ENCODE assay signal across 21 cellular contexts in the genomic region with DNA sequence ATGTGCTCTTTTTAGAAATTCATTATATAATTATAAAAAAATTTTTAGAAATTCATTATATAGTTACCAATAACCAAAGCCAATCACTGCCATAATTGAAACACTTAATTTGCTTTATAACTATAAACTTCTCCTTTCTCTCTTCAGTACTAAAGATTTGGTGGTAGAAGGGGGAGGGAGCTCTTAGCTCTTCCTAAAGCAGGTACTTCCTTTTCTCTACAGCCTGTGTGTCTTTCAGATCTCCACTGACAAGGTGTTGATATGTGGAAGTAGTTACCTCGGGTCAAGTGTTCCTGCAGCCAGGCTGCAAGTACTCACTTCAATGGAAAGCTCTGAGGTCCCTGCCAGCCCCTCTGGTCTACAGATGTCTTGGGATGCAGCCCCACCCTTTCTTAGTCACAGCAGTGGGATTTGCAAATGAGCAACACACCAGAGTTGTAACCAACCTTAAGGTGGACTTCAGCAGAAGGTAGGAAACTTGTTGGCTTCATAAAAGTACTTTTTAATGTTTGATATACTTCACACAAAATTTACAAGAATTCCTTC.
DNase-seq lines count a peak whose midpoint lies in the region; ATAC-seq and TF ChIP-seq lines count a peak whose summit lies in the region.
"Had no signal": no experiment of that assay in that cellular context is flagged by ENCODE, and none has a peak within 500 bp of the region (broad histone marks: within the 10 kb centered on the region; RNA-seq: fewer than 3 reads in every experiment).

No MANE protein-coding gene starts in this region.

- H3K4me2 ChIP-seq in fibroblast of lung (ENCODE audit: extremely low read depth, insufficient read depth, low read length) (peak overlapping the region; percentile 32), neural progenitor cell (no peak overlapping the region)

- H3K9me3 ChIP-seq in fibroblast of lung (ENCODE audit: control insufficient read depth, insufficient read depth, low read depth, low read length) (no peaks in the 10 kb centered on the region), vagina (no peaks in the 10 kb centered on the region), neural progenitor cell (ENCODE audit: low read depth) (no peaks in the 10 kb centered on the region)
- H3K9me3 ChIP-seq: stomach had no signal

- no peak overlapping the region for H3K27ac Mint-ChIP-seq in neural progenitor cell
- H3K27ac Mint-ChIP-seq: activated CD8-positive, alpha-beta T cell treated with anti-CD3 and anti-CD28 coated beads for 36 hours; activated naive CD8-positive, alpha-beta T cell treated with anti-CD3 and anti-CD28 coated beads for 36 hours; CD4-positive, alpha-beta T cell; dendritic cell treated with granulocyte-macrophage colony-stimulating factor and Interleukin-4, amounts not matched to agents 40 ng/mL and 50 ng/mL, for 4 days had no signal

- H3K9ac ChIP-seq in fibroblast of lung (ENCODE audit: insufficient read depth, low read length) (no peak overlapping the region), neural progenitor cell (no peak overlapping the region)

- H3K27ac ChIP-seq in fibroblast of lung (ENCODE audit: insufficient read depth, low read length) (no peak overlapping the region), vagina (peak overlapping the region; percentile 39), neural progenitor cell (no peak overlapping the region)
- H3K27ac ChIP-seq: stomach, WERI-Rb-1 had no signal

- H3F3A ChIP-seq in neural progenitor cell (ENCODE audit: low read depth), result peaks cover 4% of the 10 kb centered on the region

- intact Hi-C loops in left ventricle myocardium superior (cut with micrococcal nuclease), result no loop called here
- intact Hi-C loops in cardiac septum (cut with DNase I), result no loop called here
- intact Hi-C loops in vagina (cut with DNase I), result no loop called here

- H3K4me3 Mint-ChIP-seq in neural progenitor cell, result no peak overlapping the region
- H3K4me3 Mint-ChIP-seq: activated CD8-positive, alpha-beta T cell treated with anti-CD3 and anti-CD28 coated beads for 36 hours; activated naive CD8-positive, alpha-beta T cell treated with anti-CD3 and anti-CD28 coated beads for 36 hours; activated T-cell treated with anti-CD3 and anti-CD28 coated beads, Interleukin-2, amount 50 U/mL, for 4 hours; brain; CD4-positive, alpha-beta T cell; dendritic cell treated with granulocyte-macrophage colony-stimulating factor and Interleukin-4, amounts not matched to agents 40 ng/mL and 50 ng/mL, for 4 days had no signal

- H3K4me3 ChIP-seq in fibroblast of lung (replicated peaks in 1 of 4; ENCODE audit: control extremely low read depth in 1 of 4, insufficient read depth in 1 of 4, low read depth in 3 of 4, low read length in 4 of 4) (peak overlapping the region in 2 of 4 experiments; percentile 11 to 44), vagina (peak overlapping the region in 1 of 2 donors; percentile 20), neural progenitor cell (no peak overlapping the region)
- H3K4me3 ChIP-seq: stomach had no signal

- H3K9me3 Mint-ChIP-seq in neural progenitor cell, result no peaks in the 10 kb centered on the region
- H3K9me3 Mint-ChIP-seq: activated CD8-positive, alpha-beta T cell treated with anti-CD3 and anti-CD28 coated beads for 36 hours; activated naive CD8-positive, alpha-beta T cell treated with anti-CD3 and anti-CD28 coated beads for 36 hours; activated T-cell treated with anti-CD3 and anti-CD28 coated beads, Interleukin-2, amount 50 U/mL, for 4 hours; brain; CD4-positive, alpha-beta T cell; dendritic cell treated with granulocyte-macrophage colony-stimulating factor and Interleukin-4, amounts not matched to agents 40 ng/mL and 50 ng/mL, for 4 days had no signal

- H3K4me1 ChIP-seq in fibroblast of lung (ENCODE audit: control insufficient read depth, extremely low read depth, insufficient read depth, low read length), result no peaks in the 10 kb centered on the region
- H3K4me1 ChIP-seq in vagina, result peaks cover 6% of the 10 kb centered on the region
- peaks cover 21% of the 10 kb centered on the region for H3K4me1 ChIP-seq in neural progenitor cell
- H3K4me1 ChIP-seq: stomach had no signal

- no peaks in the 10 kb centered on the region for H3K27me3 ChIP-seq in fibroblast of lung (ENCODE audit: control insufficient read depth, insufficient read depth, low read length)
- H3K27me3 ChIP-seq in vagina, result no peaks in the 10 kb centered on the region
- H3K27me3 ChIP-seq in neural progenitor cell, result no peaks in the 10 kb centered on the region
- H3K27me3 ChIP-seq: stomach had no signal

- no peak for TF ChIP-seq POLR2A in vagina (IDR thresholded peaks at IDR 0.05)

- H3K36me3 ChIP-seq in fibroblast of lung (ENCODE audit: control insufficient read depth, insufficient read depth, low read length) (no peaks in the 10 kb centered on the region), vagina (no peaks in the 10 kb centered on the region), neural progenitor cell (no peaks in the 10 kb centered on the region)
- H3K36me3 ChIP-seq: stomach, WERI-Rb-1 had no signal

- TF ChIP-seq CTCF in fibroblast of lung (conservative IDR thresholded peaks at IDR 0.05 in 1 of 2, IDR thresholded peaks at IDR 0.05 in 1 of 2; ENCODE audit: low read depth in 1 of 2, low read length in 2 of 2) (no peak), vagina (IDR thresholded peaks at IDR 0.05) (no peak), neural progenitor cell (IDR thresholded peaks at IDR 0.05) (no peak)

- H3K36me3 Mint-ChIP-seq in neural progenitor cell, result no peaks in the 10 kb centered on the region
- H3K36me3 Mint-ChIP-seq: activated naive CD8-positive, alpha-beta T cell treated with anti-CD3 and anti-CD28 coated beads for 36 hours; brain had no signal

- peak; percentile 28 for ATAC-seq in left ventricle myocardium superior
- ATAC-seq: activated CD8-positive, alpha-beta T cell treated with anti-CD3 and anti-CD28 coated beads for 36 hours; activated T-cell treated with anti-CD3 and anti-CD28 coated beads, Interleukin-2, amount 50 U/mL, for 4 hours; PC-3 had no signal

- DNase-seq in left ventricle myocardium superior (no peak), cardiac septum (ENCODE audit: low spot score) (no peak), OCI-M1 (lab: John Stamatoyannopoulos, UW) (peak; percentile 29), fibroblast of lung (ENCODE audit: low read depth in 2 of 2) (peak in 1 of 2 donors; percentile 13), vagina (ENCODE audit: extremely low spot score in 2 of 2) (no peak), superior temporal gyrus (ENCODE audit: extremely low spot score) (no peak), neural progenitor cell (ENCODE audit: low spot score) (no peak), activated gamma-delta T cell treated with Interleukin-2 at 50 U/mL for 16 hours (no peak)
- DNase-seq: activated CD8-positive, alpha-beta T cell treated with anti-CD3 and anti-CD28 coated beads for 36 hours; activated naive CD8-positive, alpha-beta T cell treated with anti-CD3 and anti-CD28 coated beads for 36 hours; activated T-cell treated with anti-CD3 and anti-CD28 coated beads, Interleukin-2, amount 50 U/mL, for 4 hours; CD4-positive, alpha-beta T cell; DMS79 treated with DMSO at 0.1 percent for 48 hours; head of caudate nucleus; NCI-H1930; PC-3; stomach; SW 1271; WERI-Rb-1 had no signal

- no peak overlapping the region for H2AFZ ChIP-seq in fibroblast of lung (ENCODE audit: low read length)
- no peak overlapping the region for H2AFZ ChIP-seq in neural progenitor cell (replicated peaks)

- no peaks in the 10 kb centered on the region for H3K27me3 Mint-ChIP-seq in neural progenitor cell (ENCODE audit: insufficient read depth, low read depth)
- H3K27me3 Mint-ChIP-seq: dendritic cell treated with granulocyte-macrophage colony-stimulating factor and Interleukin-4, amounts not matched to agents 40 ng/mL and 50 ng/mL, for 4 days had no signal

- peaks cover 3% of the 10 kb centered on the region for H3K4me1 Mint-ChIP-seq in neural progenitor cell
- H3K4me1 Mint-ChIP-seq: activated naive CD8-positive, alpha-beta T cell treated with anti-CD3 and anti-CD28 coated beads for 36 hours had no signal

- H3K79me2 ChIP-seq in fibroblast of lung (ENCODE audit: control insufficient read depth, insufficient read depth, low read length) (no peaks in the 10 kb centered on the region), neural progenitor cell (ENCODE audit: low read depth) (no peaks in the 10 kb centered on the region)

- H4K20me1 ChIP-seq in fibroblast of lung (ENCODE audit: control insufficient read depth, extremely low read depth, insufficient read depth, low read length) (no peaks in the 10 kb centered on the region), neural progenitor cell (ENCODE audit: low read depth) (no peaks in the 10 kb centered on the region)
